In genomic region chr1:225447001-225447615, GRCh38 we compare ENCODE assay signal across 1 cellular context.
TF ChIP-seq lines count a peak whose summit lies in the region.

No MANE protein-coding gene starts in this region.

TF ChIP-seq in HepG2, 621 proteins besides CTCF, POLR2A, EP300 and RAD21 (continued from another document):
- TF ChIP-seq SUZ12 (IDR thresholded peaks at IDR 0.05; ENCODE audit: low read depth, low read length) = no peak
